ENCODE assay signal across 14 cellular contexts in genomic region chr1:221286399-221286798, GRCh38.
"Had no signal": no experiment of that assay in that cellular context is flagged by ENCODE, and none has a peak within 500 bp of the region (broad histone marks: within the 10 kb centered on the region; RNA-seq: fewer than 3 reads in every experiment).

No MANE protein-coding gene starts in this region.

- H3K4me1 ChIP-seq: right lobe of liver, transverse colon had no signal

- DNase-seq: activated CD4-positive, alpha-beta T cell treated with anti-CD3 and anti-CD28 coated beads for 48 hours; activated naive CD4-positive, alpha-beta T cell treated with anti-CD3 and anti-CD28 coated beads for 36 hours; cortex of kidney; effector memory CD4-positive, alpha-beta T cell; hippocampal formation; kidney glomerular epithelial cell; midbrain; naive thymus-derived CD4-positive, alpha-beta T cell; occipital lobe; right lobe of liver; stimulated activated CD4-positive, alpha-beta T cell treated with anti-CD3 and anti-CD28 coated beads, Interleukin-2, amount 100 ng/mL, for 24 hours; stimulated activated naive CD4-positive, alpha-beta T cell; substantia nigra; transverse colon had no signal

- H3K4me3 ChIP-seq: right lobe of liver, transverse colon had no signal

- H3K9me3 ChIP-seq: right lobe of liver, transverse colon had no signal

- H3K36me3 ChIP-seq: right lobe of liver, transverse colon had no signal

- H3K27me3 ChIP-seq: right lobe of liver, transverse colon had no signal

- ATAC-seq: naive thymus-derived CD4-positive, alpha-beta T cell; right lobe of liver had no signal

- H3K27ac ChIP-seq: right lobe of liver, transverse colon had no signal
